ENCODE assay signal across 14 cellular contexts in genomic region chr6:90297866-90298381, GRCh38. TPM values are rescaled to one million over a fixed set of nuclear protein-coding genes. Genes with fewer than 3 reads are reported as not detected.
A peak's percentile ranks its signal among the peaks of the same experiment; 100 is the strongest.
DNase-seq lines count a peak whose midpoint lies in the region; ATAC-seq and TF ChIP-seq lines count a peak whose summit lies in the region.
"Had no signal": no experiment of that assay in that cellular context is flagged by ENCODE, and none has a peak within 500 bp of the region (broad histone marks: within the 10 kb centered on the region; RNA-seq: fewer than 3 reads in every experiment).

No MANE protein-coding gene starts in this region.

- no peaks in the 10 kb centered on the region for H3K9me3 ChIP-seq in iPS-20b (ENCODE audit: insufficient read depth, low read depth, low read length)
- no peaks in the 10 kb centered on the region for H3K9me3 ChIP-seq in spleen

- peaks cover 24% of the 10 kb centered on the region for H3K36me3 Mint-ChIP-seq in activated CD4-positive, alpha-beta T cell treated with anti-CD3 and anti-CD28 coated beads for 36 hours (ENCODE audit: low read depth)
- peaks cover 9% of the 10 kb centered on the region for H3K36me3 Mint-ChIP-seq in activated B cell treated with CpG ODN at 0.5 μM for 24 hours (ENCODE audit: low read depth)

- no peak for TF ChIP-seq POLR2A in spleen (IDR thresholded peaks at IDR 0.05)

- POLR2A ChIA-PET in activated CD4-positive, alpha-beta T cell treated with anti-CD3 and anti-CD28 coated beads for 36 hours (lab: Charles Lee) = no interaction called here
- POLR2A ChIA-PET in activated B cell treated with CpG ODN at 0.5 μM for 24 hours (lab: Charles Lee) = interaction anchor here (0.9 to 7.1 kb wide), 12 partner anchors 11 to 95 kb away, joined by 3 to 99 read pairs (median 4); no protein-coding TSS in a partner anchor

- H3K36me3 ChIP-seq in iPS-20b (ENCODE audit: insufficient read depth, low read depth, low read length) (no peaks in the 10 kb centered on the region), spleen (no peaks in the 10 kb centered on the region)

- H3K4me3 Mint-ChIP-seq in activated CD4-positive, alpha-beta T cell treated with anti-CD3 and anti-CD28 coated beads for 36 hours = peak overlapping the region; percentile 86
- H3K4me3 Mint-ChIP-seq in activated B cell treated with CpG ODN at 0.5 μM for 24 hours = peak overlapping the region; percentile 81
- H3K4me3 Mint-ChIP-seq: dendritic cell treated with granulocyte-macrophage colony-stimulating factor and Interleukin-4, amounts not matched to agents 40 ng/mL and 50 ng/mL, for 4 days had no signal

- H3K4me3 ChIP-seq in iPS-20b (ENCODE audit: low read length) (peak overlapping the region; percentile 72; the same call in 1 of the 2 replicates), spleen (no peak overlapping the region)
- H3K4me3 ChIP-seq: lung had no signal

- WGBS in spleen, 5 donors = 79 to 89% (median 82%) methylated on average over 7 to 9 of the region's 9 CpGs

- H3K9ac ChIP-seq in iPS-20b (ENCODE audit: low read depth, low read length) = peak overlapping the region; percentile 78; the same call in 1 of the 2 replicates

- H3K4me1 Mint-ChIP-seq in activated CD4-positive, alpha-beta T cell treated with anti-CD3 and anti-CD28 coated beads for 36 hours = peaks cover 44% of the 10 kb centered on the region
- H3K4me1 Mint-ChIP-seq in activated B cell treated with CpG ODN at 0.5 μM for 24 hours = peaks cover 52% of the 10 kb centered on the region

- CTCF ChIA-PET in activated CD4-positive, alpha-beta T cell treated with anti-CD3 and anti-CD28 coated beads for 36 hours (lab: Charles Lee) = interaction anchor here (0.6 to 1.8 kb wide), 12 partner anchors 11 to 210 kb away, joined by 3 to 9 read pairs (median 4); no protein-coding TSS in a partner anchor
- CTCF ChIA-PET in activated B cell treated with CpG ODN at 0.5 μM for 24 hours (lab: Charles Lee) = interaction anchor here (0.7 to 7.1 kb wide), 6 partner anchors 18 to 357 kb away, joined by 3 to 43 read pairs (median 3); no protein-coding TSS in a partner anchor

- H3K9me3 Mint-ChIP-seq in activated CD4-positive, alpha-beta T cell treated with anti-CD3 and anti-CD28 coated beads for 36 hours (ENCODE audit: low read depth) = no peaks in the 10 kb centered on the region
- H3K9me3 Mint-ChIP-seq in activated B cell treated with CpG ODN at 0.5 μM for 24 hours = no peaks in the 10 kb centered on the region
- H3K9me3 Mint-ChIP-seq: dendritic cell treated with granulocyte-macrophage colony-stimulating factor and Interleukin-4, amounts not matched to agents 40 ng/mL and 50 ng/mL, for 4 days had no signal

- H3K27me3 Mint-ChIP-seq in activated CD4-positive, alpha-beta T cell treated with anti-CD3 and anti-CD28 coated beads for 36 hours = peaks cover 12% of the 10 kb centered on the region
- H3K27me3 Mint-ChIP-seq in activated B cell treated with CpG ODN at 0.5 μM for 24 hours = no peaks in the 10 kb centered on the region

- H3K4me1 ChIP-seq in iPS-20b (ENCODE audit: insufficient read depth, low read length) (peaks cover 16% of the 10 kb centered on the region; the same call in 1 of the 2 replicates), spleen (peaks cover 0 to 52% (median 30%) of the 10 kb centered on the region in 6 donors)

- H3K27me3 ChIP-seq in iPS-20b (ENCODE audit: insufficient read depth, low read length) (peaks cover 43% of the 10 kb centered on the region), spleen (replicated peaks in 1 of 7) (peaks cover 0 to 52% (median 7%) of the 10 kb centered on the region in 7 donors)

- no peak overlapping the region for H3K27ac Mint-ChIP-seq in activated CD4-positive, alpha-beta T cell treated with anti-CD3 and anti-CD28 coated beads for 36 hours
- peak overlapping the region; percentile 85 for H3K27ac Mint-ChIP-seq in activated B cell treated with CpG ODN at 0.5 μM for 24 hours
- H3K27ac Mint-ChIP-seq: dendritic cell treated with granulocyte-macrophage colony-stimulating factor and Interleukin-4, amounts not matched to agents 40 ng/mL and 50 ng/mL, for 4 days had no signal

- ATAC-seq in activated CD4-positive, alpha-beta T cell treated with anti-CD3 and anti-CD28 coated beads for 36 hours = no peak
- ATAC-seq in activated B cell treated with CpG ODN at 0.5 μM for 24 hours (ENCODE audit: low read depth) (no peak), sciatic nerve (no peak)

- no peak for DNase-seq in activated CD4-positive, alpha-beta T cell treated with anti-CD3 and anti-CD28 coated beads for 36 hours
- DNase-seq in activated CD4-positive, alpha-beta T cell treated with anti-CD3 and anti-CD28 coated beads for 1 hour = no peak
- DNase-seq in activated B cell treated with CpG ODN at 0.5 μM for 24 hours (no peak), spleen (no peak), COLO829 (ENCODE audit: low spot score) (no peak), SHP77 (lab: John Stamatoyannopoulos, UW) (no peak), sciatic nerve (ENCODE audit: low spot score) (no peak)
- DNase-seq: DND-41; NCI-H1417 treated with DMSO at 0.1 percent for 48 hours; NK-92 treated with Interleukin-12 subunit alpha and Interleukin-12 subunit beta, amount 100 ng/mL, for 24 hours; T1000 had no signal

- H3K27ac ChIP-seq in iPS-20b (ENCODE audit: low read length) = no peak overlapping the region
- H3K27ac ChIP-seq in spleen = peak overlapping the region in 7 of 8 donors; percentile 75 to 96 (median 91)

- intact Hi-C loops in activated CD4-positive, alpha-beta T cell treated with anti-CD3 and anti-CD28 coated beads for 36 hours (cut with DNase I, micrococcal nuclease) = loop anchor here in 1 of 2 experiments (2.0 to 10.0 kb wide), 2 partner anchors 95 to 863 kb away; partner anchors contain the start of gene ANKRD6
- intact Hi-C loops in activated B cell treated with CpG ODN at 0.5 μM for 24 hours (cut with micrococcal nuclease) = loop anchor here (1.0 to 10.0 kb wide), 3 partner anchors 8 to 289 kb away; partner anchors contain the start of gene MAP3K7
- intact Hi-C loops in spleen (cut with DNase I; ENCODE audit: low total_unique reads) = loop anchor here (10.0 kb wide), 2 partner anchors 177 to 313 kb away; no protein-coding TSS in a partner anchor
- intact Hi-C loops in sciatic nerve (cut with DNase I) = loop anchor here (10.0 kb wide), 2 partner anchors 203 to 323 kb away; no protein-coding TSS in a partner anchor

- no peak for TF ChIP-seq CTCF in activated B cell treated with CpG ODN at 0.5 μM for 24 hours (IDR thresholded peaks at IDR 0.05)
- no peak for TF ChIP-seq CTCF in spleen (IDR thresholded peaks at IDR 0.05 in 8 of 11, conservative IDR thresholded peaks at IDR 0.05 in 3 of 11)

RNA-seq across cellular contexts. Expression of gene BACH2, which starts 1.3 kb away (rescaled TPM):
- total RNA-seq in activated CD4-positive, alpha-beta T cell treated with anti-CD3 and anti-CD28 coated beads for 36 hours = 10 to 100 TPM; 74.7 to 87.3 TPM
- 79.6 and 90.4 TPM in 2 replicates for total RNA-seq in activated B cell treated with CpG ODN at 0.5 μM for 24 hours
- 10 to 100 TPM; 18.1 to 53.8 (median 44.1) TPM for total RNA-seq in spleen
- polyA plus RNA-seq in spleen = 1 to 10 TPM; 3.0 to 4.9 (median 3.4) TPM
- total RNA-seq in sciatic nerve = 25.3 TPM
